20 cellular contexts compared by ENCODE assay signal in the genomic region with DNA sequence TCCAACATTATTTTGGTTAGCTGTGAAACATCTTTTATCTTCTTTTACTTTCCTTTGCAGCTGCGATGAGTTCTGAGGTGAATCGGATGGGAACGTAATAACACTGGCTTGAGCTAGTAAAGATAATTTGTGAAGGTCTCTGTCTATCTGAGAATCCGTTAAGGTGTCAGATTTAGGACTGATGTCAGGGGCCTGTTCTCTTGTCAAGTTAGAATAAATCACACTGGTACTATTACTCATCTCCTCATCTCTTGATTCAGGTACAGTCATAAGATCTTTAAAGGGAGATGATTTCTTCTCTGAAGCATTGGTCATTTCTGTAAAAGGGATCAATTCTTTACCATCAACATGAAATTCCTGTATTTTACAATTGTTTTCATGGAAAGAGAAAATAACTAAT.
"Had no signal": no experiment of that assay in that cellular context is flagged by ENCODE, and none has a peak within 500 bp of the region (broad histone marks: within the 10 kb centered on the region; RNA-seq: fewer than 3 reads in every experiment).

No MANE protein-coding gene starts in this region.

- H3K4me2 ChIP-seq: neural progenitor cell, smooth muscle cell had no signal

- H3K27me3 Mint-ChIP-seq: stimulated activated memory B cell treated with anti-CD40 and anti-IgM and Interleukin-4, amounts not matched to agents 10 μg/mL and 1 μg/mL and 100 μg/mL, for 72 hours; type B pancreatic cell had no signal

- ATAC-seq: left colon; mucosa of descending colon; SK-N-SH treated with all-trans-retinoic acid at 6 μM for 48 hours; stimulated activated memory B cell treated with anti-CD40 and anti-IgM and Interleukin-4, amounts not matched to agents 10 μg/mL and 1 μg/mL and 100 μg/mL, for 72 hours had no signal

- H3K27ac ChIP-seq: adrenal gland, neural progenitor cell, sigmoid colon, vagina had no signal

- H3K9me3 Mint-ChIP-seq: neural progenitor cell; stimulated activated memory B cell treated with anti-CD40 and anti-IgM and Interleukin-4, amounts not matched to agents 10 μg/mL and 1 μg/mL and 100 μg/mL, for 72 hours; type B pancreatic cell had no signal

- H3K4me3 ChIP-seq: adrenal gland, mucosa of descending colon, neural progenitor cell, sigmoid colon, smooth muscle cell, vagina had no signal

- DNase-seq: activated CD4-positive, alpha-beta T cell treated with anti-CD3 and anti-CD28 coated beads, Interleukin-2, amount 50 U/mL, for 48 hours; activated effector memory CD4-positive, alpha-beta T cell treated with anti-CD3 and anti-CD28 coated beads, Interleukin-2, amount 50 U/mL, for 16 hours; activated naive CD4-positive, alpha-beta T cell treated with anti-CD3 and anti-CD28 coated beads, Interleukin-2, amount 50 U/mL, for 16 hours; adrenal gland; cerebellar nuclear complex; cortex of kidney; erythroblast; foreskin fibroblast; left colon; mesendoderm; mucosa of descending colon; posterior cingulate gyrus; sigmoid colon; stimulated activated CD4-positive, alpha-beta T cell treated with anti-CD3 and anti-CD28 coated beads, Interleukin-15, amount 100 ng/mL, for 24 hours had no signal

- H3K27me3 ChIP-seq: adrenal gland, neural progenitor cell, sigmoid colon, vagina had no signal

- H3K4me1 Mint-ChIP-seq: neural progenitor cell had no signal

- H3K4me3 Mint-ChIP-seq: neural progenitor cell; stimulated activated memory B cell treated with anti-CD40 and anti-IgM and Interleukin-4, amounts not matched to agents 10 μg/mL and 1 μg/mL and 100 μg/mL, for 72 hours; type B pancreatic cell had no signal

- H2AFZ ChIP-seq: neural progenitor cell had no signal

- H3K27ac Mint-ChIP-seq: neural progenitor cell; stimulated activated memory B cell treated with anti-CD40 and anti-IgM and Interleukin-4, amounts not matched to agents 10 μg/mL and 1 μg/mL and 100 μg/mL, for 72 hours; type B pancreatic cell had no signal

- H3K4me1 ChIP-seq: adrenal gland, neural progenitor cell, sigmoid colon, vagina had no signal

- H3K9ac ChIP-seq: neural progenitor cell had no signal

- H3K9me3 ChIP-seq: adrenal gland, mucosa of descending colon, sigmoid colon, vagina had no signal
